8 cellular contexts compared by ENCODE assay signal in genomic region chr17:78839762-78840529, GRCh38. TPM values are rescaled to one million over a fixed set of nuclear protein-coding genes. Genes with fewer than 3 reads are reported as not detected.
DNase-seq lines count a peak whose midpoint lies in the region; ATAC-seq and TF ChIP-seq lines count a peak whose summit lies in the region.

No MANE protein-coding gene starts in this region.

- H3K36me3 ChIP-seq in KMS-11 (ENCODE audit: insufficient read depth) (peaks cover 25% of the 10 kb centered on the region; the same call in 1 of the 2 replicates), lung (ENCODE audit: control insufficient read depth in 2 of 2, insufficient read depth in 2 of 2, low read length in 2 of 2) (peaks cover 16 to 19% of the 10 kb centered on the region in 2 donors)

- ATAC-seq in GM21529 (IDR thresholded peaks at IDR 0.05; ENCODE audit: unreplicated experiment) (peak; percentile 18), lung (ENCODE audit: insufficient read depth, low FRiP score) (peak; percentile 10)
- peak; percentile 50 for ATAC-seq in stimulated activated effector memory CD8-positive, alpha-beta T cell treated with anti-CD3 and anti-CD28 coated beads, Interleukin-12 subunit alpha, Interleukin-12 subunit beta, amount 100 ng/mL, for 72 hours

- DNase-seq in EL (peak; percentile 42), dermis blood vessel endothelial cell (peak; percentile 43), lung (ENCODE audit: low spot score) (peak; percentile 52), NCI-H774 (lab: John Stamatoyannopoulos, UW) (no peak)
- DNase-seq in activated CD4-positive, alpha-beta T cell treated with anti-CD3 and anti-CD28 coated beads for 48 hours, result peak; percentile 62
- peak; percentile 42 to 60 for DNase-seq in stimulated activated effector memory CD8-positive, alpha-beta T cell treated with anti-CD3 and anti-CD28 coated beads, Interleukin-12 subunit alpha, Interleukin-12 subunit beta, amount 100 ng/mL, for 72 hours (ENCODE audit: low spot score in 2 of 2)

- H3K4me2 ChIP-seq in KMS-11, result peak overlapping the region; percentile 71

- no peaks in the 10 kb centered on the region for H3K9me3 Mint-ChIP-seq in stimulated activated effector memory CD8-positive, alpha-beta T cell treated with anti-CD3 and anti-CD28 coated beads, Interleukin-12 subunit alpha, Interleukin-12 subunit beta, amount 100 ng/mL, for 72 hours

- H3K27ac Mint-ChIP-seq in stimulated activated effector memory CD8-positive, alpha-beta T cell treated with anti-CD3 and anti-CD28 coated beads, Interleukin-12 subunit alpha, Interleukin-12 subunit beta, amount 100 ng/mL, for 72 hours, result peak overlapping the region; percentile 91

- peaks cover 55% of the 10 kb centered on the region for H3K4me1 Mint-ChIP-seq in stimulated activated effector memory CD8-positive, alpha-beta T cell treated with anti-CD3 and anti-CD28 coated beads, Interleukin-12 subunit alpha, Interleukin-12 subunit beta, amount 100 ng/mL, for 72 hours

- H3K4me3 Mint-ChIP-seq in stimulated activated effector memory CD8-positive, alpha-beta T cell treated with anti-CD3 and anti-CD28 coated beads, Interleukin-12 subunit alpha, Interleukin-12 subunit beta, amount 100 ng/mL, for 72 hours, result peak overlapping the region; percentile 82

- peak overlapping the region; percentile 98 for H3K9ac ChIP-seq in KMS-11

- H3K27me3 ChIP-seq in KMS-11 (ENCODE audit: insufficient read depth, low read depth) (no peaks in the 10 kb centered on the region), lung (ENCODE audit: control insufficient read depth, insufficient read depth) (no peaks in the 10 kb centered on the region)

- H2AFZ ChIP-seq in KMS-11 (ENCODE audit: low read depth), result peak overlapping the region; percentile 31; the same call in 1 of the 2 replicates

- H3K27ac ChIP-seq in KMS-11, result peak overlapping the region; percentile 92
- H3K27ac ChIP-seq in lung (ENCODE audit: low read depth in 1 of 2, low read length in 1 of 2), result peak overlapping the region; percentile 86 to 97

- WGBS in lung, 2 donors, result 0 to 1% methylated on average over 55 to 73 of the region's 73 CpGs

- H3K4me3 ChIP-seq in KMS-11 (IDR thresholded peaks at IDR 0.05; ENCODE audit: insufficient read depth, low read depth, low read length) (peak overlapping the region; percentile 29), lung (peak overlapping the region; percentile 81)

- TF ChIP-seq CTCF in KMS-11 (conservative IDR thresholded peaks at IDR 0.05; ENCODE audit: low read depth, low read length) (no peak), lung (IDR thresholded peaks at IDR 0.05; ENCODE audit: control extremely low read depth, extremely low read depth) (no peak)

- H3K79me2 ChIP-seq in KMS-11 (ENCODE audit: insufficient read depth, low read depth), result peaks cover 53% of the 10 kb centered on the region

- H3K36me3 Mint-ChIP-seq in stimulated activated effector memory CD8-positive, alpha-beta T cell treated with anti-CD3 and anti-CD28 coated beads, Interleukin-12 subunit alpha, Interleukin-12 subunit beta, amount 100 ng/mL, for 72 hours, result peaks cover 58% of the 10 kb centered on the region

- H3K9me3 ChIP-seq in lung (ENCODE audit: control insufficient read depth in 2 of 2, insufficient read depth in 1 of 2, low read length in 1 of 2), result no peaks in the 10 kb centered on the region

- peaks cover 10% of the 10 kb centered on the region; the same call in 1 of the 2 replicates for H4K20me1 ChIP-seq in KMS-11 (ENCODE audit: insufficient read depth)

- H3K4me1 ChIP-seq in KMS-11 (ENCODE audit: low read depth, poor library complexity, severe bottlenecking) (peaks cover 35% of the 10 kb centered on the region), lung (ENCODE audit: control insufficient read depth in 2 of 2, insufficient read depth in 2 of 2, low read length in 2 of 2) (peaks cover 0 to 8% of the 10 kb centered on the region in 2 donors)

RNA-seq across cellular contexts. Expression of gene USP36, which starts 0.7 kb away (rescaled TPM):
- total RNA-seq in dermis blood vessel endothelial cell (22.8 and 24.7 TPM in 2 replicates), lung (10 to 100 TPM; 56.4 to 61.5 TPM)
- polyA plus RNA-seq in lung, result 10 to 100 TPM; 22.2 to 33.3 TPM

RNA-seq across cellular contexts. Expression of gene CYTH1, which starts 57.9 kb away (rescaled TPM):
- 50.6 and 51.4 TPM in 2 replicates for total RNA-seq in dermis blood vessel endothelial cell
- total RNA-seq in lung, result 10 to 100 TPM; 67.0 to 97.2 TPM
- 10 to 100 TPM; 50.5 to 85.1 TPM for polyA plus RNA-seq in lung
